Comparison of ENCODE assay signal across 16 cellular contexts in genomic region chr7:48041665-48041995, GRCh38. TPM values are rescaled to one million over a fixed set of nuclear protein-coding genes. Genes with fewer than 3 reads are reported as not detected.
DNase-seq lines count a peak whose midpoint lies in the region; ATAC-seq and TF ChIP-seq lines count a peak whose summit lies in the region.
"Had no signal": no experiment of that assay in that cellular context is flagged by ENCODE, and none has a peak within 500 bp of the region (broad histone marks: within the 10 kb centered on the region; RNA-seq: fewer than 3 reads in every experiment).

No MANE protein-coding gene starts in this region.

- WGBS in tibial nerve, 2 donors, result 36 to 54% methylated on average over 4 of the region's 4 CpGs

- POLR2A ChIA-PET in BJ (lab: Charles Lee), result no interaction called here

- H3K4me1 ChIP-seq in adipocyte (ENCODE audit: control insufficient read depth, insufficient read depth, low read length) (no peaks in the 10 kb centered on the region), tibial nerve (no peaks in the 10 kb centered on the region)
- H3K4me1 ChIP-seq: parathyroid adenoma, suprapubic skin had no signal

- CTCF ChIA-PET in BJ (lab: Yijun Ruan, JAX), result interaction anchor here (1.3 to 3.5 kb wide), 2 partner anchors 9 to 69 kb away, joined by 3 to 11 read pairs; no protein-coding TSS in a partner anchor

- TF ChIP-seq EP300 in tibial nerve (IDR thresholded peaks at IDR 0.05), result no peak

- no peak for TF ChIP-seq CTCF in BJ (IDR thresholded peaks at IDR 0.05; ENCODE audit: insufficient read depth, low read depth, low read length)
- no peak for TF ChIP-seq CTCF in tibial nerve (IDR thresholded peaks at IDR 0.05)

- H3K4me3 ChIP-seq in BJ (ENCODE audit: low read depth, low read length) (no peak overlapping the region), adipocyte (ENCODE audit: low read length) (no peak overlapping the region), tibial nerve (no peak overlapping the region)
- H3K4me3 ChIP-seq: lung, suprapubic skin had no signal

- ATAC-seq in GM19023 (IDR thresholded peaks at IDR 0.05; ENCODE audit: unreplicated experiment), result no peak

- H3K36me3 ChIP-seq in BJ (ENCODE audit: control insufficient read depth, insufficient read depth, low read length) (no peaks in the 10 kb centered on the region), adipocyte (ENCODE audit: control insufficient read depth, insufficient read depth, low read length, severe bottlenecking) (no peaks in the 10 kb centered on the region), tibial nerve (no peaks in the 10 kb centered on the region)
- H3K36me3 ChIP-seq: suprapubic skin had no signal

- H3K27ac ChIP-seq in tibial nerve, result no peak overlapping the region
- H3K27ac ChIP-seq: parathyroid adenoma, suprapubic skin had no signal

- DNase-seq in BJ (ENCODE audit: low read depth) (peak; percentile 59), HCEC 1CT (peak; percentile 62), adipocyte (ENCODE audit: low read depth) (peak; percentile 65), hepatic stellate cell (ENCODE audit: low spot score) (peak; percentile 26), NCI-H2196 (lab: John Stamatoyannopoulos, UW; ENCODE audit: unreplicated experiment) (no peak), tibial nerve (ENCODE audit: low spot score in 2 of 2) (no peak), GM19238 (ENCODE audit: insufficient read length, low spot score) (no peak)
- DNase-seq: activated gamma-delta T cell treated with Interleukin-2 at 50 U/mL for 16 hours, hippocampal formation, NCI-H526 treated with DMSO at 0.1 percent for 48 hours, SHP77 had no signal

- no peak for TF ChIP-seq POLR2A in tibial nerve (IDR thresholded peaks at IDR 0.05)

- no peak overlapping the region for H3K9ac ChIP-seq in adipocyte (ENCODE audit: low read length)
- H3K9ac ChIP-seq: parathyroid adenoma had no signal

- H3K27me3 ChIP-seq in BJ (ENCODE audit: control insufficient read depth, insufficient read depth, low read length) (peaks cover 3% of the 10 kb centered on the region), adipocyte (replicated peaks; ENCODE audit: control insufficient read depth, insufficient read depth, low read length) (peaks cover 5% of the 10 kb centered on the region), tibial nerve (peaks cover 0 to 4% of the 10 kb centered on the region in 2 donors)
- H3K27me3 ChIP-seq: suprapubic skin had no signal

- H3K9me3 ChIP-seq in adipocyte (ENCODE audit: control insufficient read depth, low read length), result no peaks in the 10 kb centered on the region
- H3K9me3 ChIP-seq in tibial nerve, result no peaks in the 10 kb centered on the region
- H3K9me3 ChIP-seq: suprapubic skin had no signal

RNA-seq across cellular contexts. Expression of gene C7orf57, which starts 6.3 kb away (rescaled TPM):
- polyA plus RNA-seq in BJ (2011; rRNA removed), result 0.07 TPM in 2 replicates
- polyA minus RNA-seq in BJ (2011; rRNA and poly(A)+ RNA removed), result not detected in 2 replicates
- total RNA-seq in tibial nerve, result under 1 TPM in 3 of 4 donors, not detected in 1; 0.21 to 0.66 (median 0.60) TPM
- total RNA-seq: suprapubic skin had no signal

RNA-seq across cellular contexts. Expression of gene SUN3, which starts 12.7 kb away (rescaled TPM):
- polyA plus RNA-seq in BJ (2011; rRNA removed), result not detected in 2 replicates
- polyA minus RNA-seq in BJ (2011; rRNA and poly(A)+ RNA removed), result not detected in 2 replicates
- not detected for total RNA-seq in tibial nerve
- total RNA-seq: H1, lung, suprapubic skin had no signal
- polyA plus RNA-seq: H1 had no signal

RNA-seq across cellular contexts. Expression of gene UPP1, which starts 47.4 kb away (rescaled TPM):
- polyA plus RNA-seq in BJ (2011; rRNA removed), result 19.2 and 25.1 TPM in 2 replicates
- polyA minus RNA-seq in BJ (2011; rRNA and poly(A)+ RNA removed), result 5.2 and 7.4 TPM in 2 replicates
- 10 to 100 TPM; 14.2 to 36.9 (median 19.0) TPM for total RNA-seq in tibial nerve

Comparison
In these comparisons a context has a peak if more than half of its experiments do, and no peak if none do; other contexts are left out.
1. DNase-seq: peak in BJ (single experiment), HCEC 1CT (single experiment), adipocyte (single experiment) and hepatic stellate cell (single experiment); none in NCI-H2196 (single experiment), tibial nerve (0 of 2) and GM19238 (single experiment).